19 cellular contexts compared by ENCODE assay signal in genomic region chrX:12686324-12686723, GRCh38.
"Had no signal": no experiment of that assay in that cellular context is flagged by ENCODE, and none has a peak within 500 bp of the region (broad histone marks: within the 10 kb centered on the region; RNA-seq: fewer than 3 reads in every experiment).

No MANE protein-coding gene starts in this region.

- H3K27ac Mint-ChIP-seq: activated CD4-positive, alpha-beta T cell treated with anti-CD3 and anti-CD28 coated beads for 36 hours; activated CD8-positive, alpha-beta T cell treated with anti-CD3 and anti-CD28 coated beads for 36 hours; activated naive CD4-positive, alpha-beta T cell treated with anti-CD3 and anti-CD28 coated beads, Interleukin-2, amount 10 ng/mL, durations not matched to agents 7 days and 5 days; activated naive CD8-positive, alpha-beta T cell treated with anti-CD3 and anti-CD28 coated beads for 36 hours; activated T-cell treated with anti-CD3 and anti-CD28 coated beads, Interleukin-2, amount 50 U/mL, for 72 hours; activated T-helper 2 cell treated with anti-CD3 and anti-CD28 coated beads, Interferon-gamma antibody, Interleukin-2, Interleukin-4, amounts not matched to agents 10 μg/mL and 5 μg/mL and 100 μg/mL, durations not matched to agents 14 hours and 24 hours and 36 hours; T-cell had no signal

- ATAC-seq: activated CD4-positive, alpha-beta T cell treated with anti-CD3 and anti-CD28 coated beads for 36 hours; activated CD8-positive, alpha-beta T cell treated with anti-CD3 and anti-CD28 coated beads for 36 hours; activated T-cell treated with anti-CD3 and anti-CD28 coated beads, Interleukin-2, amount 50 U/mL, for 72 hours; Right ventricle myocardium inferior; T-cell had no signal

- H3K4me1 Mint-ChIP-seq: activated CD4-positive, alpha-beta T cell treated with anti-CD3 and anti-CD28 coated beads for 36 hours; activated naive CD4-positive, alpha-beta T cell treated with anti-CD3 and anti-CD28 coated beads, Interleukin-2, amount 10 ng/mL, durations not matched to agents 7 days and 5 days; activated naive CD8-positive, alpha-beta T cell treated with anti-CD3 and anti-CD28 coated beads for 36 hours; T-cell had no signal

- H3K4me3 Mint-ChIP-seq: activated CD4-positive, alpha-beta T cell treated with anti-CD3 and anti-CD28 coated beads for 36 hours; activated CD8-positive, alpha-beta T cell treated with anti-CD3 and anti-CD28 coated beads for 36 hours; activated naive CD4-positive, alpha-beta T cell treated with anti-CD3 and anti-CD28 coated beads, Interleukin-2, amount 10 ng/mL, durations not matched to agents 7 days and 5 days; activated naive CD8-positive, alpha-beta T cell treated with anti-CD3 and anti-CD28 coated beads for 36 hours; activated T-cell treated with anti-CD3 and anti-CD28 coated beads, Interleukin-2, amount 50 U/mL, for 72 hours; T-cell had no signal

- H3K36me3 Mint-ChIP-seq: activated naive CD4-positive, alpha-beta T cell treated with anti-CD3 and anti-CD28 coated beads, Interleukin-2, amount 10 ng/mL, durations not matched to agents 7 days and 5 days; activated naive CD8-positive, alpha-beta T cell treated with anti-CD3 and anti-CD28 coated beads for 36 hours; T-cell had no signal

- H3K9me3 Mint-ChIP-seq: activated CD8-positive, alpha-beta T cell treated with anti-CD3 and anti-CD28 coated beads for 36 hours; activated naive CD4-positive, alpha-beta T cell treated with anti-CD3 and anti-CD28 coated beads, Interleukin-2, amount 10 ng/mL, durations not matched to agents 7 days and 5 days; activated naive CD8-positive, alpha-beta T cell treated with anti-CD3 and anti-CD28 coated beads for 36 hours; activated T-cell treated with anti-CD3 and anti-CD28 coated beads, Interleukin-2, amount 50 U/mL, for 72 hours; activated T-helper 2 cell treated with anti-CD3 and anti-CD28 coated beads, Interferon-gamma antibody, Interleukin-2, Interleukin-4, amounts not matched to agents 10 μg/mL and 5 μg/mL and 100 μg/mL, durations not matched to agents 14 hours and 24 hours and 36 hours; T-cell had no signal

- H3K4me3 ChIP-seq: SK-N-MC had no signal

- DNase-seq: activated CD4-positive, alpha-beta T cell treated with anti-CD3 and anti-CD28 coated beads for 36 hours; activated CD8-positive, alpha-beta memory T cell treated with anti-CD3 and anti-CD28 coated beads, Interleukin-2, amount 50 U/mL, for 4 hours; activated CD8-positive, alpha-beta T cell treated with anti-CD3 and anti-CD28 coated beads for 36 hours; activated gamma-delta T cell treated with Interleukin-2 at 50 U/mL for 16 hours; activated naive CD4-positive, alpha-beta T cell treated with anti-CD3 and anti-CD28 coated beads, Interleukin-2, amount 10 ng/mL, durations not matched to agents 7 days and 5 days; activated naive CD8-positive, alpha-beta T cell treated with anti-CD3 and anti-CD28 coated beads for 36 hours; activated T-cell treated with anti-CD3 and anti-CD28 coated beads, Interleukin-2, amount 50 U/mL, for 72 hours; cerebellar nuclear complex; NCI-H1092; NCI-H1694; NCI-H2029; NCI-H2107; NCI-H510A treated with DMSO at 0.1 percent for 48 hours; RPMI8226; T-cell; WERI-Rb-1 had no signal
